22 cellular contexts compared by ENCODE assay signal in the genomic region with DNA sequence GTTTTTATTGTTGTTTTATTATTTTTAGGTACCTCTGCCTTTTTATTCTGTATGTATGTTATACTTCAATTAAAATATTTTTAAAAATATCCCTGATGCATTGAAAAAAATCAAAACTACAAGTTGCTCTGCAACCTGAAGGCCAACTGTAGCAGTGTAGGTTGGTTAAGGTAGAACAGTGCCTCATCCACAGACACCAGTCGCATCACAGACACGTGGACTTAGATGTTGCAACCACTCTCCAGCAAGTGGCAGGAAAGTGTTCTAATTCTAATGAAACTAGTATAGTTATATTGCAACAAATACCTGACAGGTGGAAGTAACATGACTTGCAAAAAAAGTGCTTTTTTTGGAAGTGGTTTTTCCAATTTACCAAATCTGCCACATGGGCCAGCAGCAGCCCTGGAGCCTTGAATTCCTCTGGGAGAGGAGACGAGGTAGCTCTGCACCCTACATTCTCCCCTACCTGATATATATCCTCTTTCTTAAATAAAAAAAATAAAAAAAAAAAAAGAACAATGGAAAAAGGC. TPM values are rescaled to one million over a fixed set of nuclear protein-coding genes. Genes with fewer than 3 reads are reported as not detected.
"Had no signal": no experiment of that assay in that cellular context is flagged by ENCODE, and none has a peak within 500 bp of the region (broad histone marks: within the 10 kb centered on the region; RNA-seq: fewer than 3 reads in every experiment).

No MANE protein-coding gene starts in this region.

- ATAC-seq: heart left ventricle; sciatic nerve; stimulated activated effector memory CD8-positive, alpha-beta T cell treated with anti-CD3 and anti-CD28 coated beads, Interleukin-12 subunit alpha, Interleukin-12 subunit beta, amount 100 ng/mL, for 72 hours had no signal

- H3K9me3 ChIP-seq: colonic mucosa, left ventricle myocardium inferior, thoracic aorta had no signal

- H3K9me3 Mint-ChIP-seq: activated B cell treated with CpG ODN at 0.5 μM for 24 hours; activated CD4-positive, alpha-beta memory T cell treated with anti-CD3 and anti-CD28 coated beads for 36 hours; activated naive CD8-positive, alpha-beta T cell treated with anti-CD3 and anti-CD28 coated beads, Interleukin-2, amount 10 ng/mL, durations not matched to agents 7 days and 5 days; activated T-helper 1 cell treated with anti-CD3 and anti-CD28 coated beads, Interleukin-12 subunit alpha, Interleukin-12 subunit beta, Interleukin-2, Interleukin-4 antibody, amounts not matched to agents 30 ng/mL and 10 ng/mL and 1 ng/mL, durations not matched to agents 14 hours and 24 hours and 36 hours; central memory CD8-positive, alpha-beta T cell; stimulated activated effector memory CD8-positive, alpha-beta T cell treated with anti-CD3 and anti-CD28 coated beads, Interleukin-12 subunit alpha, Interleukin-12 subunit beta, amount 100 ng/mL, for 72 hours had no signal

- H3K4me2 ChIP-seq: smooth muscle cell had no signal

- H3K27me3 Mint-ChIP-seq: activated B cell treated with CpG ODN at 0.5 μM for 24 hours; activated naive CD8-positive, alpha-beta T cell treated with anti-CD3 and anti-CD28 coated beads, Interleukin-2, amount 10 ng/mL, durations not matched to agents 7 days and 5 days; central memory CD8-positive, alpha-beta T cell had no signal

- H3K4me1 ChIP-seq: colonic mucosa had no signal

- H3K27me3 ChIP-seq: colonic mucosa, heart left ventricle, stomach had no signal

- H3K27ac ChIP-seq: colonic mucosa, heart left ventricle, left ventricle myocardium inferior, thoracic aorta had no signal

- H3K4me1 Mint-ChIP-seq: stimulated activated effector memory CD8-positive, alpha-beta T cell treated with anti-CD3 and anti-CD28 coated beads, Interleukin-12 subunit alpha, Interleukin-12 subunit beta, amount 100 ng/mL, for 72 hours had no signal

- H3K4me3 Mint-ChIP-seq: activated B cell treated with CpG ODN at 0.5 μM for 24 hours; activated CD4-positive, alpha-beta memory T cell treated with anti-CD3 and anti-CD28 coated beads for 36 hours; activated naive CD8-positive, alpha-beta T cell treated with anti-CD3 and anti-CD28 coated beads, Interleukin-2, amount 10 ng/mL, durations not matched to agents 7 days and 5 days; activated T-helper 1 cell treated with anti-CD3 and anti-CD28 coated beads, Interleukin-12 subunit alpha, Interleukin-12 subunit beta, Interleukin-2, Interleukin-4 antibody, amounts not matched to agents 30 ng/mL and 10 ng/mL and 1 ng/mL, durations not matched to agents 14 hours and 24 hours and 36 hours; central memory CD8-positive, alpha-beta T cell; neural crest cell; stimulated activated effector memory CD8-positive, alpha-beta T cell treated with anti-CD3 and anti-CD28 coated beads, Interleukin-12 subunit alpha, Interleukin-12 subunit beta, amount 100 ng/mL, for 72 hours had no signal

- FAIRE-seq: frontal cortex had no signal

- H3K36me3 ChIP-seq: colonic mucosa, heart left ventricle, left ventricle myocardium inferior, stomach, thoracic aorta had no signal

- H3K27ac Mint-ChIP-seq: activated B cell treated with CpG ODN at 0.5 μM for 24 hours; activated CD4-positive, alpha-beta memory T cell treated with anti-CD3 and anti-CD28 coated beads for 36 hours; activated naive CD8-positive, alpha-beta T cell treated with anti-CD3 and anti-CD28 coated beads, Interleukin-2, amount 10 ng/mL, durations not matched to agents 7 days and 5 days; activated T-helper 1 cell treated with anti-CD3 and anti-CD28 coated beads, Interleukin-12 subunit alpha, Interleukin-12 subunit beta, Interleukin-2, Interleukin-4 antibody, amounts not matched to agents 30 ng/mL and 10 ng/mL and 1 ng/mL, durations not matched to agents 14 hours and 24 hours and 36 hours; stimulated activated effector memory CD8-positive, alpha-beta T cell treated with anti-CD3 and anti-CD28 coated beads, Interleukin-12 subunit alpha, Interleukin-12 subunit beta, amount 100 ng/mL, for 72 hours had no signal

- H3K36me3 Mint-ChIP-seq: activated CD4-positive, alpha-beta memory T cell treated with anti-CD3 and anti-CD28 coated beads for 36 hours; activated naive CD8-positive, alpha-beta T cell treated with anti-CD3 and anti-CD28 coated beads, Interleukin-2, amount 10 ng/mL, durations not matched to agents 7 days and 5 days; stimulated activated effector memory CD8-positive, alpha-beta T cell treated with anti-CD3 and anti-CD28 coated beads, Interleukin-12 subunit alpha, Interleukin-12 subunit beta, amount 100 ng/mL, for 72 hours had no signal

- DNase-seq: activated B cell treated with CpG ODN at 0.5 μM for 24 hours; activated CD4-positive, alpha-beta memory T cell treated with anti-CD3 and anti-CD28 coated beads for 36 hours; activated CD4-positive, alpha-beta T cell treated with anti-CD3 and anti-CD28 coated beads for 4 hours; activated naive CD4-positive, alpha-beta T cell treated with Interleukin-2 at 50 U/mL for 16 hours; activated naive CD8-positive, alpha-beta T cell treated with anti-CD3 and anti-CD28 coated beads, Interleukin-2, amount 10 ng/mL, durations not matched to agents 7 days and 5 days; activated T-cell treated with anti-CD3 and anti-CD28 coated beads for 4 hours; aorta; colonic mucosa; heart left ventricle; left ventricle myocardium inferior; stimulated activated CD4-positive, alpha-beta T cell treated with anti-CD3 and anti-CD28 coated beads, Interleukin-4, amount 100 ng/mL, for 24 hours; stomach had no signal

- H3K4me3 ChIP-seq: colonic mucosa, heart left ventricle, left ventricle myocardium inferior, smooth muscle cell, stomach, thoracic aorta had no signal

RNA-seq across cellular contexts. Expression of a gene that starts 28.4 kb away (rescaled TPM):
- total RNA-seq: activated T-helper 1 cell treated with anti-CD3 and anti-CD28 coated beads, Interleukin-12 subunit alpha, Interleukin-12 subunit beta, Interleukin-2, Interleukin-4 antibody, amounts not matched to agents 30 ng/mL and 10 ng/mL and 1 ng/mL, durations not matched to agents 14 hours and 24 hours and 36 hours; left ventricle myocardium inferior; neural crest cell; osteocyte; pulmonary artery endothelial cell; smooth muscle cell had no signal
